1 cellular context compared by ENCODE assay signal in genomic region chr2:27370026-27370815, GRCh38.
A peak's percentile ranks its signal among the peaks of the same experiment; 100 is the strongest.
TF ChIP-seq lines count a peak whose summit lies in the region.

EIF2B4 (minus strand) TSS chr2:27370338; CDS start chr2:27370314, 24 bp downstream.
SNX17 (plus strand) TSS chr2:27370616; CDS start chr2:27370744, 128 bp downstream.

TF ChIP-seq in GM12878, 131 proteins besides CTCF, POLR2A, EP300 and RAD21 (continued from another document and continues in another):
- no peak for TF ChIP-seq ZNF687 (IDR thresholded peaks at IDR 0.05)
- TF ChIP-seq KDM1A (IDR thresholded peaks at IDR 0.05; ENCODE audit: borderline replicate concordance), result no peak
- peak; percentile 94 for TF ChIP-seq TAF1 (IDR thresholded peaks at IDR 0.05; ENCODE audit: borderline replicate concordance, low read depth, low read length)
- no peak; the same call in 1 of the 2 replicates for TF ChIP-seq RB1 (IDR thresholded peaks at IDR 0.05; ENCODE audit: borderline replicate concordance)
- TF ChIP-seq RCOR1 (conservative IDR thresholded peaks at IDR 0.05; ENCODE audit: low read depth, low read length), result 0 out of 2 replicates have a peak, but pooled peaks have one; percentile 68
- TF ChIP-seq RELB (IDR thresholded peaks at IDR 0.05; ENCODE audit: low read depth), result peak; percentile 85; the same call in 1 of the 2 replicates
- peak; percentile 59 for TF ChIP-seq EED (IDR thresholded peaks at IDR 0.05; ENCODE audit: low read depth)
- TF ChIP-seq MAX (IDR thresholded peaks at IDR 0.05; ENCODE audit: low read depth, low read length), result peak; percentile 69; the same call in 1 of the 2 replicates
- no peak for TF ChIP-seq ZZZ3 (IDR thresholded peaks at IDR 0.05; ENCODE audit: control insufficient read depth, insufficient read length, low read depth)
- no peak for TF ChIP-seq ZNF217 (IDR thresholded peaks at IDR 0.05)
- no peak for TF ChIP-seq ZNF622 (IDR thresholded peaks at IDR 0.05)
- TF ChIP-seq USF1 (IDR thresholded peaks at IDR 0.05; ENCODE audit: borderline replicate concordance, extremely low read length, insufficient read depth, low read depth, low read length), result peak; percentile 50
- peak; percentile 20 for TF ChIP-seq HDAC6 (IDR thresholded peaks at IDR 0.05; ENCODE audit: unreplicated experiment)
- peak; percentile 58; the same call in 1 of the 2 replicates for TF ChIP-seq TBL1XR1 (IDR thresholded peaks at IDR 0.05; ENCODE audit: low read depth, low read length)
- no peak for TF ChIP-seq ASH2L (IDR thresholded peaks at IDR 0.05; ENCODE audit: borderline replicate concordance, low read depth)
- TF ChIP-seq JUNB (IDR thresholded peaks at IDR 0.05), result no peak
- no peak for TF ChIP-seq SPI1 (IDR thresholded peaks at IDR 0.05; ENCODE audit: borderline replicate concordance, insufficient read depth, low read depth, low read length)
- peak; percentile 92; the same call in 1 of the 2 replicates for TF ChIP-seq ZNF207 (IDR thresholded peaks at IDR 0.05; ENCODE audit: borderline replicate concordance)
- no peak for TF ChIP-seq SKIL (IDR thresholded peaks at IDR 0.05; ENCODE audit: low read depth, poor library complexity, severe bottlenecking)
- TF ChIP-seq SUZ12 (IDR thresholded peaks at IDR 0.05; ENCODE audit: unreplicated experiment), result no peak
- no peak for TF ChIP-seq FOXM1 (IDR thresholded peaks at IDR 0.05; ENCODE audit: low read depth, low read length)
- TF ChIP-seq JUND (IDR thresholded peaks at IDR 0.05; ENCODE audit: low read depth, low read length), result no peak
- no peak for TF ChIP-seq CHD4 (IDR thresholded peaks at IDR 0.05)
- no peak for TF ChIP-seq CBX3 (IDR thresholded peaks at IDR 0.05; ENCODE audit: borderline replicate concordance, low read depth)
- no peak for TF ChIP-seq FOXK2 (IDR thresholded peaks at IDR 0.05)
- TF ChIP-seq CHD2 (IDR thresholded peaks at IDR 0.05; ENCODE audit: borderline replicate concordance, low read depth, low read length), result peak; percentile 84
- TF ChIP-seq NFXL1 (IDR thresholded peaks at IDR 0.05; ENCODE audit: borderline replicate concordance), result no peak
- TF ChIP-seq SUPT20H (IDR thresholded peaks at IDR 0.05; ENCODE audit: borderline replicate concordance, control insufficient read depth, low read depth, low read length), result no peak
- peak; percentile 97 for TF ChIP-seq SMARCA5 (IDR thresholded peaks at IDR 0.05)
- TF ChIP-seq CHD1 (IDR thresholded peaks at IDR 0.05; ENCODE audit: low read depth, low read length), result no peak
- 0 out of 2 replicates have a peak, but pooled peaks have one; percentile 18 for TF ChIP-seq PML (IDR thresholded peaks at IDR 0.05; ENCODE audit: low read length)
- TF ChIP-seq SIX5 (IDR thresholded peaks at IDR 0.05; ENCODE audit: low read depth, low read length, severe bottlenecking), result peak; percentile 99
- TF ChIP-seq RUNX3 (IDR thresholded peaks at IDR 0.05; ENCODE audit: low read length), result peak; percentile 80
- no peak for TF ChIP-seq ZNF274 (IDR thresholded peaks at IDR 0.05; ENCODE audit: insufficient read depth, insufficient read length)
- TF ChIP-seq IRF4 (IDR thresholded peaks at IDR 0.05; ENCODE audit: low read depth, low read length), result peak; percentile 32; the same call in 1 of the 2 replicates
- no peak for TF ChIP-seq MTA2 (IDR thresholded peaks at IDR 0.05; ENCODE audit: low read depth)
- TF ChIP-seq SREBF2 (IDR thresholded peaks at IDR 0.05; ENCODE audit: low read length), result no peak
- TF ChIP-seq REST (IDR thresholded peaks at IDR 0.05; ENCODE audit: low read depth, low read length), result no peak
- peak; percentile 91 for TF ChIP-seq NBN (IDR thresholded peaks at IDR 0.05)
- TF ChIP-seq CEBPB (IDR thresholded peaks at IDR 0.05; ENCODE audit: borderline replicate concordance in 1 of 2, low read depth in 2 of 2, low read length in 2 of 2), result no peak
- no peak for TF ChIP-seq ZBTB33 (IDR thresholded peaks at IDR 0.05)
- TF ChIP-seq SRF (IDR thresholded peaks at IDR 0.05; ENCODE audit: low read depth in 2 of 2, low read length in 2 of 2), result peak in 1 of 2 experiments; percentile 53; a peak in 1 of 4 replicates
- 0 out of 2 replicates have a peak, but pooled peaks have one; percentile 59 for TF ChIP-seq MEF2A (IDR thresholded peaks at IDR 0.05; ENCODE audit: insufficient read depth, low read depth, low read length)
- no peak for TF ChIP-seq NR2C2 (IDR thresholded peaks at IDR 0.05; ENCODE audit: borderline replicate concordance, control insufficient read depth, insufficient read length, low read depth)
- TF ChIP-seq MYC (IDR thresholded peaks at IDR 0.05; ENCODE audit: insufficient read depth, insufficient read length, insufficient replicate concordance, low read length, severe bottlenecking), result no peak
